Comparison of ENCODE assay signal across 23 cellular contexts in the genomic region with DNA sequence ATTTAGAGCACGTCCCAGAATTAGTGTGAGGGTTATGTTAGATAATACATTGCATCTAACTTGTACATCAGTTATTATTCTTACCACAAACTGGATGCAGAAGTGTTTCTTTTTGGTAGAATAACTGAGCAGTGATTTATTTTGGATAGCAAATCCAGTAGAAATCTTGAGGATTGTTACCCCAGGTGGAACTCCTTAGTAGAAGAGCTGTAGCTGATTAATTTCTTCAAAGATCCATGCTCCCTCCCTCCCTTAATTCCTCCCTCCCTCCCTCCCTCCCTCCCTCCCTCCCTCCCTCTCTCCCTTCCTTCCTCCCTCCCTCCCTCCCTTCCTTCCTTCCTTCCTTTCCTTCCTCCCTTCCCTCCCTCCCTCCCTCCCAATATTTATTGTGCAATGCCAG.
"Had no signal": no experiment of that assay in that cellular context is flagged by ENCODE, and none has a peak within 500 bp of the region (broad histone marks: within the 10 kb centered on the region; RNA-seq: fewer than 3 reads in every experiment).

No MANE protein-coding gene starts in this region.

- H3K27ac ChIP-seq: RWPE1, SJCRH30 had no signal

- H3K4me3 ChIP-seq: MG63, SJCRH30 had no signal

- H3K4me1 ChIP-seq: SJCRH30 had no signal

- ATAC-seq: Right ventricle myocardium inferior, SK-N-SH treated with all-trans-retinoic acid at 6 μM for 48 hours had no signal

- H3K9me3 ChIP-seq: MG63, SJCRH30 had no signal

- H3K36me3 ChIP-seq: MG63, SJCRH30 had no signal

- DNase-seq: IMR-90, Karpas-422, KG1, MG63, NCI-H1092, NCI-H1105 treated with DMSO at 0.1 percent for 48 hours, NCI-H1417 treated with DMSO at 0.1 percent for 48 hours, NCI-H146, NCI-H1694 treated with DMSO at 0.1 percent for 48 hours, NCI-H1930, NCI-H2081 treated with DMSO at 0.1 percent for 48 hours, NCI-H2171, NCI-H226, NCI-H446, NCI-H510A, NCI-H524 treated with DMSO at 0.1 percent for 48 hours, NCI-H69, NCI-H774, SHP77 treated with DMSO at 0.1 percent for 48 hours, SJCRH30 had no signal

- H3K27me3 ChIP-seq: MG63, SJCRH30 had no signal
